11 cellular contexts compared by ENCODE assay signal in the genomic region with DNA sequence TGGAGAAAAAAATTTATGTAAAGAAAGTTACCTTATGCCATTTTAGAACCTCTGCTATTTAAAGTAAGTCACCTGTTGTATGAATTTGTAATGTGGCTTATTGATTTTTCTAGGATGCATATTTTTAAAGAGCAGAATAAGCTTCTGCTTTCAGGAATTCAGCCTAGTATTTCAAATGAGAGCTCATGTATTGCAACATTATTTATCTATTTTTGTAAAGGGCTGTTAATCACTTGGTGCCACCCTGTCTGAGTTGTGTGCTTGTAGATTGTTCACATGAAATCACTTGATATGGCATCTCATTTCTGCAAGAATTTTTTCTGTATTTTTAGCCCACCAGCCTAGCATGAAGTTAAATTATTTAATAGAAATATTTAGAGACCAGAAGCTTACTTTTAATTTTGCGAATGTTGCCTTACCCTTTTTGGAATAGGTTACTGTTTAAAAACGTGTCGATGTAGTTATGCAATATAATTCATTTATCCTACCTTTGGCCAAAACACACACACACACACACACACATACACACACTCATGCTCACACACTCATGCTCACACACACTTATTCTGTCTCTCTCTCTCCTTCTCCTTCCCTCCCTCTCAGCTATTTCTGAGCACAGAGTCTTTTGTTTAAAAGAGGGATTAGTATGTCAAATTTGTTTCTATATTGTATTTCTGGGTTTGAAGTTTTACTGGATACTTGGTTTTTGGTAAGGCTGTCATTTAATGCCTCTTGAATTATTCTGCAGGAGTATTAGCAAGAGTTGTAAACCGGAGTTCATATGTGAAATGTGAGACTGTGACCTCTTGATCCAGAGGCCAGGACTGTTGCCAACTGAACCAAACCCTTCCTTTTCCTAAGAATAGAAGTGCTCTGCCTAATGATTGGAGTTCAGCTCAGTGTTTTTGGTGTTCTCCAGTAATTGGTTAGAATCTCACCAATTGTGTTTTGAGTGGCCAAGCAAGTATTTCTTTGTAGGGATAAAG. TPM values are rescaled to one million over a fixed set of nuclear protein-coding genes. Genes with fewer than 3 reads are reported as not detected.
DNase-seq lines count a peak whose midpoint lies in the region; ATAC-seq, FAIRE-seq and TF ChIP-seq lines count a peak whose summit lies in the region.
"Had no signal": no experiment of that assay in that cellular context is flagged by ENCODE, and none has a peak within 500 bp of the region (broad histone marks: within the 10 kb centered on the region; RNA-seq: fewer than 3 reads in every experiment).

No MANE protein-coding gene starts in this region.

- H2BK120ac ChIP-seq in mesenchymal stem cell (ENCODE audit: low read depth, low read length) = no peak overlapping the region

- H3K79me1 ChIP-seq in mesenchymal stem cell (replicated peaks; ENCODE audit: low read length, poor library complexity, severe bottlenecking) = no peaks in the 10 kb centered on the region

- no peaks in the 10 kb centered on the region for H3K4me1 ChIP-seq in mesenchymal stem cell (ENCODE audit: control insufficient read depth, insufficient read depth, low read depth, low read length)

- H3K4me3 ChIP-seq in epithelial cell of esophagus (ENCODE audit: low read length) = no peak overlapping the region
- H3K4me3 ChIP-seq in mesenchymal stem cell (ENCODE audit: insufficient read depth in 1 of 2, low read depth in 1 of 2, low read length in 2 of 2) = no peak overlapping the region

- no peak overlapping the region for H3K23ac ChIP-seq in mesenchymal stem cell (ENCODE audit: low read length in 2 of 2)

- no peak overlapping the region for H3K18ac ChIP-seq in mesenchymal stem cell (ENCODE audit: low read depth in 1 of 2, low read length in 2 of 2)

- no peak overlapping the region for H3K14ac ChIP-seq in mesenchymal stem cell (ENCODE audit: low read length in 2 of 2)

- no peak overlapping the region for H2BK5ac ChIP-seq in mesenchymal stem cell (ENCODE audit: low read depth, low read length, poor library complexity, severe bottlenecking)

- H2BK15ac ChIP-seq in mesenchymal stem cell (ENCODE audit: low read depth, poor library complexity, severe bottlenecking) = no peak overlapping the region

- H2AK5ac ChIP-seq in mesenchymal stem cell (ENCODE audit: low read length, severe bottlenecking) = no peak overlapping the region

- peaks cover 3 to 16% of the 10 kb centered on the region in 2 experiments for H3K36me3 ChIP-seq in mesenchymal stem cell (ENCODE audit: control insufficient read depth in 1 of 2, insufficient read depth in 2 of 2, low read depth in 1 of 2, low read length in 2 of 2)

- H3K9me3 ChIP-seq in mesenchymal stem cell (ENCODE audit: control insufficient read depth, low read length) = no peaks in the 10 kb centered on the region

- H4K91ac ChIP-seq in mesenchymal stem cell (ENCODE audit: low read length) = no peak overlapping the region

- peak; percentile 14 for DNase-seq in NCI-H1105 treated with DMSO at 0.1 percent for 48 hours (lab: John Stamatoyannopoulos, UW)
- DNase-seq in NCI-H1105 (lab: John Stamatoyannopoulos, UW) = no peak
- peak; percentile 34 for DNase-seq in epithelial cell of esophagus (ENCODE audit: low read depth)
- peak; percentile 52 for DNase-seq in mesenchymal stem cell
- peak; percentile 57 for DNase-seq in ureter (ENCODE audit: low spot score)
- no peak for DNase-seq in RCC 7860 (ENCODE audit: low spot score)
- DNase-seq in activated CD4-positive, CD25-positive, alpha-beta regulatory T cell treated with anti-CD3 and anti-CD28 coated beads, Interleukin-2, amount 50 U/mL, for 72 hours = no peak
- DNase-seq: 8988T, NCI-H2227 treated with DMSO at 0.1 percent for 48 hours, T-helper 9 cell had no signal

- no peak for TF ChIP-seq CTCF in epithelial cell of esophagus (IDR thresholded peaks at IDR 0.05; ENCODE audit: insufficient read depth, low read depth, low read length, missing control alignments)

- ATAC-seq in GM21515 (IDR thresholded peaks at IDR 0.05; ENCODE audit: unreplicated experiment) = no peak

- no peak for FAIRE-seq in RCC 7860 (lab: Jason Lieb, UNC)

- peak overlapping the region; percentile 53 for H3K9ac ChIP-seq in mesenchymal stem cell (ENCODE audit: low read length)

- no peak overlapping the region for H2BK12ac ChIP-seq in mesenchymal stem cell (ENCODE audit: low read length in 2 of 2)

- H3K27ac ChIP-seq in mesenchymal stem cell (ENCODE audit: low read length, poor library complexity, severe bottlenecking) = no peak overlapping the region

- H3K4me2 ChIP-seq in mesenchymal stem cell (ENCODE audit: low read length, poor library complexity, severe bottlenecking) = no peak overlapping the region

- no peaks in the 10 kb centered on the region for H3K27me3 ChIP-seq in mesenchymal stem cell (ENCODE audit: control insufficient read depth in 1 of 2, insufficient read depth in 1 of 2, low read length in 2 of 2)

- WGBS in mesenchymal stem cell = 74% methylated on average over 4 of the region's 4 CpGs

- no peak overlapping the region for H4K8ac ChIP-seq in mesenchymal stem cell (ENCODE audit: low read length)

- no peak overlapping the region for H3K4ac ChIP-seq in mesenchymal stem cell (ENCODE audit: low read depth in 1 of 2, low read length in 2 of 2)

- no peak overlapping the region for H2AFZ ChIP-seq in mesenchymal stem cell (ENCODE audit: low read depth, low read length)

RNA-seq across cellular contexts. Expression of a gene that starts 34.4 kb away (rescaled TPM):
- 85.8 TPM for polyA plus RNA-seq in mesenchymal stem cell (2013, experiment 1 of 2)
- 87.1 TPM for polyA plus RNA-seq in mesenchymal stem cell (2013, experiment 2 of 2)
- 152 TPM for total RNA-seq in ureter

Comparison
In these comparisons a context has a peak if more than half of its experiments do, and no peak if none do; other contexts are left out.
1. DNase-seq: peak in NCI-H1105 treated with DMSO at 0.1 percent for 48 hours (single experiment), epithelial cell of esophagus (single experiment), mesenchymal stem cell (single experiment) and ureter (single experiment); none in NCI-H1105 (single experiment), RCC 7860 (single experiment) and activated CD4-positive, CD25-positive, alpha-beta regulatory T cell treated with anti-CD3 and anti-CD28 coated beads, Interleukin-2, amount 50 U/mL, for 72 hours (single experiment).